12 cellular contexts compared by ENCODE assay signal in the genomic region with DNA sequence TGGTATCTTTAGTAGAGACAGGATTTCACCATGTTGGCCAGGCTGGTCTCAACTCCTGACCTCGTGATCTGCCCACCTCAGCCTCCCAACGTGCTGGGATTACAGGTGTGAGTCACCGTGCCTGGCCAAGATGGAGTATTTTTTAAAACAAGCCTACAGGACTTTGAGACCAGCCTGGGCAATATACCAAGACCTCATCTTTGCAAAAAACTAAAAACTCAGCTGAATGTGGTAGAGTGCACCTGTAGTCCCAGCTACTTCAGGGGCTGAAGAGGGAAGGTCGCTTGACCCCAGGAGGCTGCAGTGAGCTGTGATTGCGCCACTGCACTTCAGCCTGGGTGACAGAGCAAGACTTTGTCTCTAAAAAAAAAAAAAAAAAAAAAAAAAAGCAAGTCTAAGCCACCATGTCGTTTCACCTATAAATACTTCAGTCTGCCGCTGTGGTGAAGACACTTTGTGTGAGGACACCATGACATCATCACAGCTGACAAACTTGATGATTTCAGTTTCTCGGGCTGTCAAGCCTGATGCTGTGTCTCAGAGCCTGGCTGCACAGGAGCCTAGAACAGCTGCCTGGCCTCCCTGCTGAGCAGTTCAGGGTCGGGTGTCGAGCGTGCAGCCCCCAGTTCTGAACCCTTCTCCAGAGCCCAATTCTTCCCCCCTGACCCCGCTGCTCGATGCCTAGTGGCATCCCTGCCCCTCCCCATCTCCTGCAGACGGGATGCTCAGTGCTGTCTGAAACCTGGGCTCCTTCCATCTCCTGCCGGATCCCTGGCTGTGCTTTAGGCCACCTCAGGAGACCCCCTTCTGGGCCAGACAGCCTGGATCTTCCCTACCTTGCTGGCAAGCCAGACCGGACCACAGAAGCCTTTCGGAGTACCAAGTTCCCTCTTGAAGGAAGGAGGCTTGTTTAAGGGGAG.
DNase-seq lines count a peak whose midpoint lies in the region; ATAC-seq and TF ChIP-seq lines count a peak whose summit lies in the region.
"Had no signal": no experiment of that assay in that cellular context is flagged by ENCODE, and none has a peak within 500 bp of the region (broad histone marks: within the 10 kb centered on the region; RNA-seq: fewer than 3 reads in every experiment).

No MANE protein-coding gene starts in this region.

- no peak overlapping the region for H3K14ac ChIP-seq in neuronal stem cell (ENCODE audit: low read length)

- no peak overlapping the region for H3K9ac ChIP-seq in neuronal stem cell (ENCODE audit: low read depth, low read length, poor library complexity)

- H3K4ac ChIP-seq in neuronal stem cell (ENCODE audit: low read length), result no peak overlapping the region

- no CpG with 5 or more reads among the region's 17 CpGs for WGBS in neuronal stem cell (ENCODE audit: extremely low coverage in 2 of 2, insufficient read length in 2 of 2, insufficient replicate concordance in 1 of 2), 2 donors

- BruUV-seq in Caco-2 (replicated peaks; lab: Mats Ljungman, UMichigan), result no TSS peak

- no peak for TF ChIP-seq CTCF in activated B cell treated with CpG ODN at 0.5 μM for 24 hours (IDR thresholded peaks at IDR 0.05)
- TF ChIP-seq CTCF in Caco-2 (IDR thresholded peaks at IDR 0.05; ENCODE audit: insufficient read depth in 1 of 2, low read depth in 1 of 2, low read length in 1 of 2, severe bottlenecking in 1 of 2, unreplicated experiment in 1 of 2), result no peak

- H3K4me1 ChIP-seq in neuronal stem cell (ENCODE audit: control insufficient read depth in 2 of 2, insufficient read depth in 1 of 2, low read depth in 1 of 2, low read length in 2 of 2) (peaks cover 7 to 13% of the 10 kb centered on the region in 2 donors), Caco-2 (no peaks in the 10 kb centered on the region)

- H3K4me3 Mint-ChIP-seq in activated B cell treated with CpG ODN at 0.5 μM for 24 hours, result peak overlapping the region; percentile 70
- no peak overlapping the region for H3K4me3 Mint-ChIP-seq in Caco-2 (ENCODE audit: unreplicated experiment)

- H3K4me2 ChIP-seq in neuronal stem cell (ENCODE audit: insufficient read depth, low read length, poor library complexity, severe bottlenecking), result no peak overlapping the region
- H3K4me2 ChIP-seq: A549 had no signal

- H3K23ac ChIP-seq in neuronal stem cell (ENCODE audit: low read depth, low read length, poor library complexity), result peak overlapping the region; percentile 9

- peaks cover 44% of the 10 kb centered on the region for H3K27me3 Mint-ChIP-seq in activated B cell treated with CpG ODN at 0.5 μM for 24 hours
- H3K27me3 Mint-ChIP-seq in Caco-2 (ENCODE audit: insufficient read depth, unreplicated experiment), result no peaks in the 10 kb centered on the region

- H2BK5ac ChIP-seq in neuronal stem cell (ENCODE audit: low read length), result peak overlapping the region; percentile 32

- no peak overlapping the region for H2BK120ac ChIP-seq in neuronal stem cell (ENCODE audit: low read depth, low read length)

- H3K27ac ChIP-seq in neuronal stem cell (replicated peaks; ENCODE audit: low read length), result no peak overlapping the region
- H3K27ac ChIP-seq: A549, HL-60 had no signal

- H3K27me3 ChIP-seq in neuronal stem cell (ENCODE audit: control insufficient read depth in 3 of 3, insufficient read depth in 3 of 3, low read depth in 1 of 3, low read length in 3 of 3) (no peaks in the 10 kb centered on the region), Caco-2 (replicated peaks; ENCODE audit: control insufficient read depth, insufficient read depth, low read length) (no peaks in the 10 kb centered on the region)

- peak; percentile 40 for ATAC-seq in HG03432 (IDR thresholded peaks at IDR 0.05; ENCODE audit: unreplicated experiment)
- ATAC-seq in activated B cell treated with CpG ODN at 0.5 μM for 24 hours (ENCODE audit: low read depth), result no peak
- no peak for ATAC-seq in HG02610 (IDR thresholded peaks at IDR 0.05; ENCODE audit: unreplicated experiment)

- no peak overlapping the region for H3K4me3 ChIP-seq in neuronal stem cell (ENCODE audit: low read length in 2 of 2)
- H3K4me3 ChIP-seq in Caco-2 (ENCODE audit: low read depth, low read length), result no peak overlapping the region
- H3K4me3 ChIP-seq: A549 had no signal

- no peak overlapping the region for H4K8ac ChIP-seq in neuronal stem cell (ENCODE audit: low read depth, low read length)

- no peaks in the 10 kb centered on the region for H3K9me3 Mint-ChIP-seq in activated B cell treated with CpG ODN at 0.5 μM for 24 hours
- no peaks in the 10 kb centered on the region for H3K9me3 Mint-ChIP-seq in Caco-2 (ENCODE audit: unreplicated experiment)
- H3K9me3 Mint-ChIP-seq: stimulated activated naive B cell treated with anti-CD40 and anti-IgM and Interleukin-4, amounts not matched to agents 10 μg/mL and 1 μg/mL and 100 μg/mL, for 72 hours had no signal

- H3K36me3 Mint-ChIP-seq in activated B cell treated with CpG ODN at 0.5 μM for 24 hours (ENCODE audit: low read depth) (no peaks in the 10 kb centered on the region), Caco-2 (ENCODE audit: insufficient read depth, unreplicated experiment) (no peaks in the 10 kb centered on the region)
- H3K36me3 Mint-ChIP-seq: stimulated activated naive B cell treated with anti-CD40 and anti-IgM and Interleukin-4, amounts not matched to agents 10 μg/mL and 1 μg/mL and 100 μg/mL, for 72 hours had no signal

- H3K4me1 Mint-ChIP-seq in activated B cell treated with CpG ODN at 0.5 μM for 24 hours (peaks cover 10% of the 10 kb centered on the region), Caco-2 (ENCODE audit: low read depth, unreplicated experiment) (no peaks in the 10 kb centered on the region)

- POLR2A ChIA-PET in activated B cell treated with CpG ODN at 0.5 μM for 24 hours (lab: Charles Lee) (no interaction called here), Caco-2 (lab: Charles Lee) (no interaction called here)

- H2BK15ac ChIP-seq in neuronal stem cell (ENCODE audit: low read length), result no peak overlapping the region

- H3K27ac Mint-ChIP-seq in activated B cell treated with CpG ODN at 0.5 μM for 24 hours, result no peak overlapping the region
- no peak overlapping the region for H3K27ac Mint-ChIP-seq in Caco-2 (ENCODE audit: unreplicated experiment)
- H3K27ac Mint-ChIP-seq: stimulated activated naive B cell treated with anti-CD40 and anti-IgM and Interleukin-4, amounts not matched to agents 10 μg/mL and 1 μg/mL and 100 μg/mL, for 72 hours had no signal

- H3K36me3 ChIP-seq in neuronal stem cell (replicated peaks in 1 of 2; ENCODE audit: control insufficient read depth in 2 of 2, insufficient read depth in 2 of 2, low read length in 2 of 2) (peaks cover 12 to 29% of the 10 kb centered on the region in 2 donors), Caco-2 (ENCODE audit: control insufficient read depth, insufficient read depth, low read length) (no peaks in the 10 kb centered on the region)

- CTCF ChIA-PET in activated B cell treated with CpG ODN at 0.5 μM for 24 hours (lab: Charles Lee), result interaction anchor here (0.6 to 1.0 kb wide), 2 partner anchors 9 to 474 kb away, joined by 3 read pairs; no protein-coding TSS in a partner anchor
- CTCF ChIA-PET in Caco-2 (lab: Charles Lee), result interaction anchor here (0.7 kb wide), 1 partner anchor 47 kb away, joined by 4 read pairs; no protein-coding TSS in a partner anchor

- no peaks in the 10 kb centered on the region for H3K79me1 ChIP-seq in neuronal stem cell (ENCODE audit: low read depth, low read length)

- intact Hi-C loops in activated B cell treated with CpG ODN at 0.5 μM for 24 hours (cut with micrococcal nuclease) (no loop called here), Caco-2 (cut with micrococcal nuclease; ENCODE audit: unreplicated experiment) (no loop called here)

- DNase-seq in NCI-H2107 (lab: John Stamatoyannopoulos, UW) (peak; percentile 8), NCI-H2107 treated with DMSO at 0.1 percent for 48 hours (lab: John Stamatoyannopoulos, UW; ENCODE audit: unreplicated experiment) (no peak), activated B cell treated with CpG ODN at 0.5 μM for 24 hours (no peak), neuronal stem cell (ENCODE audit: low spot score) (no peak), nucleus accumbens (lab: John Stamatoyannopoulos, UW) (no peak), Caco-2 (no peak)
- DNase-seq: occipital lobe; stimulated activated naive B cell treated with anti-CD40 and anti-IgM and Interleukin-4, amounts not matched to agents 10 μg/mL and 1 μg/mL and 100 μg/mL, for 72 hours had no signal

- H2AFZ ChIP-seq in neuronal stem cell (ENCODE audit: low read length), result no peak overlapping the region

- H3K9me3 ChIP-seq in neuronal stem cell (replicated peaks in 1 of 2; ENCODE audit: control insufficient read depth in 2 of 2, insufficient read depth in 1 of 2, low read depth in 1 of 2, low read length in 2 of 2) (no peaks in the 10 kb centered on the region), Caco-2 (no peaks in the 10 kb centered on the region)
- H3K9me3 ChIP-seq: A549 had no signal

- H3K18ac ChIP-seq in neuronal stem cell (ENCODE audit: low read length), result no peak overlapping the region

- no peak overlapping the region for H4K91ac ChIP-seq in neuronal stem cell (ENCODE audit: low read depth, low read length, poor library complexity)

- H2BK12ac ChIP-seq in neuronal stem cell (ENCODE audit: low read length), result no peak overlapping the region

- no peak overlapping the region for H2AK5ac ChIP-seq in neuronal stem cell (ENCODE audit: low read depth, low read length)
